ENCODE assay signal across 11 cellular contexts in the genomic region with DNA sequence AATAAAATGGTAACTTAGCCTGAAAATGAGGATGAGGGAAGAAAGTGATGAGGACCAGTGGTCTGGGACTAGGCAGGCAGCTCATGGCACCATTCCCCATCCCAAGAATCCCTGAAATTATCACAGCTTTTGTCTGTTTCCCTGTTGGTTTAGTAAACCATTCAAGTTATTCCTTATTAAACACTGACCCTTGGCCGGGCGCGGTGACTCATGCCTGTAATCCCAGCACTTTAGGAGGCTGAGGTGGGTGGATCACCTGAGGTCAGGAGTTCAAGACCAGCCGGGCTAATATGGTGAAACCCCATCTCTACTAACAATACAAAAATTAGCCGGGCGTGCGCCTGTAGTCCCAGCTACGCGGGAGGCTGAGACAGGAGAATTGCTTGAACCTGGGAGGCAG. TPM values are rescaled to one million over a fixed set of nuclear protein-coding genes. Genes with fewer than 3 reads are reported as not detected.
DNase-seq lines count a peak whose midpoint lies in the region; ATAC-seq, FAIRE-seq and TF ChIP-seq lines count a peak whose summit lies in the region.
"Not testable (repeated sequence)": the region's sequence is repeated elsewhere in the genome, so short reads cannot be mapped to it uniquely, and the experiment has no call there.
"Had no signal": no experiment of that assay in that cellular context is flagged by ENCODE, and none has a peak within 500 bp of the region (broad histone marks: within the 10 kb centered on the region; RNA-seq: fewer than 3 reads in every experiment).

No MANE protein-coding gene starts in this region.

- H3K9me3 ChIP-seq in BLaER1 treated with 17β-estradiol and CSF1 and Interleukin-3, amounts not matched to agents 10 nM and 100 nM (replicated peaks in 1 of 11); Loucy (ENCODE audit: insufficient read depth, low read depth, low read length); breast epithelium; cardiac muscle cell (ENCODE audit: low read depth); lower lobe of right lung; neuronal stem cell (replicated peaks in 1 of 2; ENCODE audit: control insufficient read depth in 2 of 2, insufficient read depth in 1 of 2, low read depth in 1 of 2, low read length in 2 of 2); small intestine (ENCODE audit: control insufficient read depth, low read depth); upper lobe of right lung: not testable (repeated sequence)

- H2BK5ac ChIP-seq in neuronal stem cell (ENCODE audit: low read length), result not testable (repeated sequence)

- H2BK15ac ChIP-seq in neuronal stem cell (ENCODE audit: low read length), result not testable (repeated sequence)

- DNase-seq in breast epithelium (ENCODE audit: low spot score in 2 of 2); cardiac muscle cell (ENCODE audit: low read depth in 1 of 2, low spot score in 1 of 2); lower lobe of right lung; neuronal stem cell (ENCODE audit: low spot score); upper lobe of right lung: not testable (repeated sequence)
- peak; percentile 64 for DNase-seq in small intestine

- no CpG with 5 or more reads among the region's 9 CpGs for whole genome bisulfite sequencing in neuronal stem cell (ENCODE audit: extremely low coverage in 2 of 2, insufficient read length in 2 of 2, insufficient replicate concordance in 1 of 2), 2 donors
- WGBS in small intestine, 3 donors, result 34 to 79% (median 56%) methylated on average over 9 of the region's 9 CpGs

- H3K4me1 ChIP-seq in BLaER1 treated with 17β-estradiol and CSF1 and Interleukin-3, amounts not matched to agents 10 nM and 100 nM, result peaks cover 9 to 33% (median 27%) of the 10 kb centered on the region in 10 experiments; a peak in 18 of 20 replicates
- H3K4me1 ChIP-seq in Loucy (ENCODE audit: insufficient read depth, low read length, poor library complexity, severe bottlenecking); breast epithelium; neuronal stem cell (ENCODE audit: control insufficient read depth in 2 of 2, insufficient read depth in 1 of 2, low read depth in 1 of 2, low read length in 2 of 2); small intestine (ENCODE audit: control insufficient read depth in 2 of 2, insufficient read depth in 1 of 2, low read depth in 1 of 2, low read length in 1 of 2): not testable (repeated sequence)
- peaks cover 26% of the 10 kb centered on the region for H3K4me1 ChIP-seq in cardiac muscle cell (ENCODE audit: low read depth)
- peaks cover 26% of the 10 kb centered on the region for H3K4me1 ChIP-seq in lower lobe of right lung
- peaks cover 16% of the 10 kb centered on the region for H3K4me1 ChIP-seq in upper lobe of right lung

- not testable (repeated sequence) for H3K4me3 ChIP-seq in BLaER1 treated with 17β-estradiol and CSF1 and Interleukin-3, amounts not matched to agents 10 nM and 100 nM; Loucy (ENCODE audit: low read length, poor library complexity, severe bottlenecking); breast epithelium; cardiac muscle cell; lower lobe of right lung; neuronal stem cell (ENCODE audit: low read length in 2 of 2); small intestine (ENCODE audit: low read depth in 1 of 2, low read length in 2 of 2); upper lobe of right lung

- FAIRE-seq in small intestine (lab: Jason Lieb, UNC), result not testable (repeated sequence)

- not testable (repeated sequence) for H2AK5ac ChIP-seq in neuronal stem cell (ENCODE audit: low read depth, low read length)

- not testable (repeated sequence) for H2BK12ac ChIP-seq in neuronal stem cell (ENCODE audit: low read length)

- not testable (repeated sequence) for H3K23ac ChIP-seq in neuronal stem cell (ENCODE audit: low read depth, low read length, poor library complexity)

- not testable (repeated sequence) for H3K27me3 ChIP-seq in BLaER1 treated with 17β-estradiol and CSF1 and Interleukin-3, amounts not matched to agents 10 nM and 100 nM; Loucy (ENCODE audit: insufficient read depth, low read length, poor library complexity, severe bottlenecking); breast epithelium; cardiac muscle cell; lower lobe of right lung (ENCODE audit: low read depth); neuronal stem cell (ENCODE audit: control insufficient read depth in 3 of 3, insufficient read depth in 3 of 3, low read depth in 1 of 3, low read length in 3 of 3); small intestine (ENCODE audit: control insufficient read depth in 2 of 2, insufficient read depth in 2 of 2, low read length in 2 of 2); upper lobe of right lung

- H3K14ac ChIP-seq in neuronal stem cell (ENCODE audit: low read length), result not testable (repeated sequence)

- not testable (repeated sequence) for H3K18ac ChIP-seq in neuronal stem cell (ENCODE audit: low read length)

- TF ChIP-seq CTCF in Loucy (conservative IDR thresholded peaks at IDR 0.05; ENCODE audit: low read length); breast epithelium (IDR thresholded peaks at IDR 0.05); cardiac muscle cell (IDR thresholded peaks at IDR 0.05; ENCODE audit: low read depth, low read length); lower lobe of right lung (IDR thresholded peaks at IDR 0.05); upper lobe of right lung (IDR thresholded peaks at IDR 0.05): not testable (repeated sequence)

- not testable (repeated sequence) for H3K9ac ChIP-seq in BLaER1 treated with 17β-estradiol and CSF1 and Interleukin-3, amounts not matched to agents 10 nM and 100 nM; Loucy (ENCODE audit: low read depth, low read length, poor library complexity, severe bottlenecking); neuronal stem cell (ENCODE audit: low read depth, low read length, poor library complexity)

- not testable (repeated sequence) for H3K4ac ChIP-seq in neuronal stem cell (ENCODE audit: low read length)

- not testable (repeated sequence) for H3K9me2 ChIP-seq in Loucy (replicated peaks; ENCODE audit: low read depth, low read length)

- intact Hi-C loops in breast epithelium (cut with DNase I; ENCODE audit: low total_unique reads); lower lobe of right lung (cut with DNase I); upper lobe of right lung (cut with DNase I): not testable (repeated sequence)

- H3K79me2 ChIP-seq in Loucy (ENCODE audit: insufficient read depth, low read length), result not testable (repeated sequence)

- H3K4me2 ChIP-seq in BLaER1 treated with 17β-estradiol and CSF1 and Interleukin-3, amounts not matched to agents 10 nM and 100 nM, result peak overlapping the region in 8 of 11 experiments; percentile 66 to 91 (median 72); a peak in 15 of 22 replicates
- H3K4me2 ChIP-seq in Loucy (ENCODE audit: low read depth, low read length, poor library complexity, severe bottlenecking); neuronal stem cell (ENCODE audit: insufficient read depth, low read length, poor library complexity, severe bottlenecking): not testable (repeated sequence)

- H3K36me3 ChIP-seq in BLaER1 treated with 17β-estradiol and CSF1 and Interleukin-3, amounts not matched to agents 10 nM and 100 nM; Loucy (ENCODE audit: insufficient read depth, low read length); breast epithelium; cardiac muscle cell; lower lobe of right lung; neuronal stem cell (replicated peaks in 1 of 2; ENCODE audit: control insufficient read depth in 2 of 2, insufficient read depth in 2 of 2, low read length in 2 of 2); small intestine (ENCODE audit: control insufficient read depth in 2 of 2, insufficient read depth in 2 of 2, low read length in 2 of 2); upper lobe of right lung: not testable (repeated sequence)

- H2BK120ac ChIP-seq in neuronal stem cell (ENCODE audit: low read depth, low read length), result not testable (repeated sequence)

- not testable (repeated sequence) for H4K91ac ChIP-seq in neuronal stem cell (ENCODE audit: low read depth, low read length, poor library complexity)

- H3K27ac ChIP-seq in BLaER1 treated with 17β-estradiol and CSF1 and Interleukin-3, amounts not matched to agents 10 nM and 100 nM, result peak overlapping the region in 1 of 11 experiments; percentile 36; a peak in 1 of 22 replicates
- H3K27ac ChIP-seq in breast epithelium (peak overlapping the region; percentile 83 to 91), cardiac muscle cell (peak overlapping the region; percentile 98), lower lobe of right lung (peak overlapping the region; percentile 79), upper lobe of right lung (peak overlapping the region; percentile 71)
- H3K27ac ChIP-seq in neuronal stem cell (replicated peaks; ENCODE audit: low read length); small intestine (ENCODE audit: low read depth in 1 of 2, low read length in 1 of 2): not testable (repeated sequence)

- TF ChIP-seq POLR2A in breast epithelium (IDR thresholded peaks at IDR 0.05), result not testable (repeated sequence)

- ATAC-seq in lower lobe of right lung, upper lobe of right lung: not testable (repeated sequence)

- not testable (repeated sequence) for H3K79me1 ChIP-seq in neuronal stem cell (ENCODE audit: low read depth, low read length)

- H2AFZ ChIP-seq in Loucy (ENCODE audit: low read length) (0 out of 2 replicates have a peak overlapping the region, but pooled peaks have one; percentile 55), neuronal stem cell (ENCODE audit: low read length) (peak overlapping the region; percentile 74)

- H4K8ac ChIP-seq in neuronal stem cell (ENCODE audit: low read depth, low read length), result not testable (repeated sequence)

- not testable (repeated sequence) for H3F3A ChIP-seq in Loucy (ENCODE audit: low read depth)

- H4K20me1 ChIP-seq in BLaER1 treated with 17β-estradiol and CSF1 and Interleukin-3, amounts not matched to agents 10 nM and 100 nM; Loucy (ENCODE audit: insufficient read depth, low read length, poor library complexity, severe bottlenecking): not testable (repeated sequence)

RNA-seq across cellular contexts. Expression of a gene that starts 3.7 kb away (rescaled TPM):
- 10 to 100 TPM in 1 of 3 donors, 1 to 10 TPM in 2; 2.0 to 18.7 (median 4.9) TPM for total RNA-seq in breast epithelium
- total RNA-seq in cardiac muscle cell, result 0.07 and 0.12 TPM in 2 replicates
- not detected in 2 replicates for polyA plus RNA-seq in cardiac muscle cell
- 3.2 TPM for total RNA-seq in lower lobe of right lung
- not detected for polyA plus RNA-seq in neuronal stem cell (2013, experiment 1 of 2)
- polyA plus RNA-seq in neuronal stem cell (2013, experiment 2 of 2), result not detected
- polyA plus RNA-seq in small intestine, result 1 to 10 TPM in 1 of 3 donors, not detected in 2; 2.0 TPM
- total RNA-seq in upper lobe of right lung, result 0.69 TPM
- total RNA-seq: CD4-positive, alpha-beta T cell; GM12878 had no signal
- polyA plus RNA-seq: GM12878 had no signal

RNA-seq across cellular contexts. Expression of a gene that starts 34.2 kb away (rescaled TPM):
- total RNA-seq in breast epithelium, result not detected
- total RNA-seq in cardiac muscle cell, result not detected in 2 replicates
- polyA plus RNA-seq in cardiac muscle cell, result 0.10 TPM in 1 of 2 replicates, not detected in the other
- 0.18 TPM for total RNA-seq in lower lobe of right lung
- not detected for polyA plus RNA-seq in neuronal stem cell (2013, experiment 1 of 2)
- not detected for polyA plus RNA-seq in neuronal stem cell (2013, experiment 2 of 2)
- polyA plus RNA-seq in small intestine, result not detected
- not detected for total RNA-seq in upper lobe of right lung
- total RNA-seq: Right ventricle myocardium inferior had no signal
